In genomic region chr16:88472637-88473205, GRCh38 we compare ENCODE assay signal across 1 cellular context.
TF ChIP-seq lines count a peak whose summit lies in the region.

No MANE protein-coding gene starts in this region.

TF ChIP-seq in K562, 482 proteins besides CTCF, POLR2A, EP300 and RAD21 (continued from another document):
- TF ChIP-seq, protein P1, sequence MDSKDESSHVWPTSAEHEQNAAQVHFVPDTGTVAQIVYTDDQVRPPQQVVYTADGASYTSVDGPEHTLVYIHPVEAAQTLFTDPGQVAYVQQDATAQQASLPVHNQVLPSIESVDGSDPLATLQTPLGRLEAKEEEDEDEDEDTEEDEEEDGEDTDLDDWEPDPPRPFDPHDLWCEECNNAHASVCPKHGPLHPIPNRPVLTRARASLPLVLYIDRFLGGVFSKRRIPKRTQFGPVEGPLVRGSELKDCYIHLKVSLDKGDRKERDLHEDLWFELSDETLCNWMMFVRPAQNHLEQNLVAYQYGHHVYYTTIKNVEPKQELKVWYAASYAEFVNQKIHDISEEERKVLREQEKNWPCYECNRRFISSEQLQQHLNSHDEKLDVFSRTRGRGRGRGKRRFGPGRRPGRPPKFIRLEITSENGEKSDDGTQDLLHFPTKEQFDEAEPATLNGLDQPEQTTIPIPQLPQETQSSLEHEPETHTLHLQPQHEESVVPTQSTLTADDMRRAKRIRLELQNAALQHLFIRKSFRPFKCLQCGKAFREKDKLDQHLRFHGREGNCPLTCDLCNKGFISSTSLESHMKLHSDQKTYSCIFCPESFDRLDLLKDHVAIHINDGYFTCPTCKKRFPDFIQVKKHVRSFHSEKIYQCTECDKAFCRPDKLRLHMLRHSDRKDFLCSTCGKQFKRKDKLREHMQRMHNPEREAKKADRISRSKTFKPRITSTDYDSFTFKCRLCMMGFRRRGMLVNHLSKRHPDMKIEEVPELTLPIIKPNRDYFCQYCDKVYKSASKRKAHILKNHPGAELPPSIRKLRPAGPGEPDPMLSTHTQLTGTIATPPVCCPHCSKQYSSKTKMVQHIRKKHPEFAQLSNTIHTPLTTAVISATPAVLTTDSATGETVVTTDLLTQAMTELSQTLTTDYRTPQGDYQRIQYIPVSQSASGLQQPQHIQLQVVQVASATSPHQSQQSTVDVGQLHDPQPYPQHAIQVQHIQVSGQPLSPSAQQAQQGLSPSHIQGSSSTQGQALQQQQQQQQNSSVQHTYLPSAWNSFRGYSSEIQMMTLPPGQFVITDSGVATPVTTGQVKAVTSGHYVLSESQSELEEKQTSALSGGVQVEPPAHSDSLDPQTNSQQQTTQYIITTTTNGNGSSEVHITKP (IDR thresholded peaks at IDR 0.05; ENCODE audit: partially characterized antibody), result no peak
- TF ChIP-seq MAX (CRISPR knock-in tag; IDR thresholded peaks at IDR 0.05) (0 out of 2 replicates have a peak, but pooled peaks have one; percentile 36), ZNF584 (CRISPR knock-in tag; IDR thresholded peaks at IDR 0.05; ENCODE audit: low read depth) (no peak), DLX4 (CRISPR knock-in tag; IDR thresholded peaks at IDR 0.05) (no peak), ZNF175 (CRISPR knock-in tag; IDR thresholded peaks at IDR 0.05; ENCODE audit: low read depth) (no peak)
